27 cellular contexts compared by ENCODE assay signal in the genomic region with DNA sequence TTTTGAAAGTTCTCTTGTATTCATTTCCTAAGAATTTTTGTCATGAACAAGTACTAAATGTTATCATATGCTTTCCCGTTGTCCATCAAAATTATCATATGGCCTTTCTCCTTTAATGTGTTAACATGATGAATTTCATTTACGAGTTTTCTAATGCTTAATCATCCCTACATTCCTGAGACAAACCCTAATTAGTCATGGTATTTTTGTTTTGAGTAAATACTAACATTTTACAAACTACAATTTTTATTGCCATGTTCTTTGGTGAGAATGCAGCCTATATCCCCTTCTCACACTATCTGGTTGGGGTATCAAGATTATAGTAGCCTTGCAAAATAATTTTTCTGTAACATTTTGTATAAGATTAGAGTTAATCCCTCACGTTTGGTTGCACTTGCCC. TPM values are rescaled to one million over a fixed set of nuclear protein-coding genes. Genes with fewer than 3 reads are reported as not detected.
A peak's percentile ranks its signal among the peaks of the same experiment; 100 is the strongest.
DNase-seq lines count a peak whose midpoint lies in the region; ATAC-seq and TF ChIP-seq lines count a peak whose summit lies in the region.
"Had no signal": no experiment of that assay in that cellular context is flagged by ENCODE, and none has a peak within 500 bp of the region (broad histone marks: within the 10 kb centered on the region; RNA-seq: fewer than 3 reads in every experiment).

No MANE protein-coding gene starts in this region.

- H4K8ac ChIP-seq in H9 (replicated peaks; ENCODE audit: insufficient read length, low read depth, low read length), result no peak overlapping the region

- no CpG with 5 or more reads among the region's 3 CpGs for WGBS in H9 (ENCODE audit: extremely low coverage, insufficient read length, low lambda C conversion rate)
- WGBS in hepatocyte (ENCODE audit: low lambda C conversion rate, missing lambda C conversion rate), result 81% methylated on average over 3 of the region's 3 CpGs

- no peak for ATAC-seq in naive thymus-derived CD8-positive, alpha-beta T cell
- ATAC-seq: body of pancreas; gastrocnemius medialis; left lobe of liver; stimulated activated memory B cell treated with anti-CD40 and anti-IgM and Interleukin-4, amounts not matched to agents 10 μg/mL and 1 μg/mL and 100 μg/mL, for 72 hours had no signal

- H3K27me3 Mint-ChIP-seq in activated T-cell treated with anti-CD3 and anti-CD28 coated beads, Interleukin-2, amount 50 U/mL, for 24 hours, result no peaks in the 10 kb centered on the region
- no peaks in the 10 kb centered on the region for H3K27me3 Mint-ChIP-seq in H9 (ENCODE audit: low read depth)
- H3K27me3 Mint-ChIP-seq in activated T-helper 2 cell treated with anti-CD3 and anti-CD28 coated beads, Interferon-gamma antibody, Interleukin-2, Interleukin-4, amounts not matched to agents 10 μg/mL and 5 μg/mL and 100 μg/mL, durations not matched to agents 14 hours and 24 hours and 36 hours (ENCODE audit: low read depth), result no peaks in the 10 kb centered on the region
- no peaks in the 10 kb centered on the region for H3K27me3 Mint-ChIP-seq in naive thymus-derived CD8-positive, alpha-beta T cell
- H3K27me3 Mint-ChIP-seq: activated naive CD8-positive, alpha-beta T cell treated with anti-CD3 and anti-CD28 coated beads, Interleukin-2, amount 10 ng/mL, durations not matched to agents 7 days and 5 days; stimulated activated memory B cell treated with anti-CD40 and anti-IgM and Interleukin-4, amounts not matched to agents 10 μg/mL and 1 μg/mL and 100 μg/mL, for 72 hours had no signal

- no peak overlapping the region for H3T11ph ChIP-seq in H9 (ENCODE audit: low read length)

- no peak overlapping the region for H3K4ac ChIP-seq in H9 (ENCODE audit: low read depth, low read length)

- H3K36me3 ChIP-seq in hepatocyte (replicated peaks; ENCODE audit: insufficient read depth, low read depth) (no peaks in the 10 kb centered on the region), uterus (no peaks in the 10 kb centered on the region)
- H3K36me3 ChIP-seq: esophagus muscularis mucosa, gastrocnemius medialis had no signal

- H3K4me3 ChIP-seq in hepatocyte (no peak overlapping the region), uterus (no peak overlapping the region)
- H3K4me3 ChIP-seq: body of pancreas, esophagus muscularis mucosa, gastrocnemius medialis, testis had no signal

- peaks cover 77% of the 10 kb centered on the region for H3K36me3 Mint-ChIP-seq in activated T-cell treated with anti-CD3 and anti-CD28 coated beads, Interleukin-2, amount 50 U/mL, for 24 hours (ENCODE audit: low read depth)
- H3K36me3 Mint-ChIP-seq in H9 (ENCODE audit: insufficient read depth in 1 of 3, low read depth in 3 of 3), result peaks cover 2 to 4% (median 3%) of the 10 kb centered on the region in 3 experiments; a peak in 6 of 7 replicates
- H3K36me3 Mint-ChIP-seq in activated T-helper 2 cell treated with anti-CD3 and anti-CD28 coated beads, Interferon-gamma antibody, Interleukin-2, Interleukin-4, amounts not matched to agents 10 μg/mL and 5 μg/mL and 100 μg/mL, durations not matched to agents 14 hours and 24 hours and 36 hours (ENCODE audit: low read depth), result peaks cover 74% of the 10 kb centered on the region
- H3K36me3 Mint-ChIP-seq in naive thymus-derived CD8-positive, alpha-beta T cell, result peaks cover 0 to 15% (median 10%) of the 10 kb centered on the region in 3 donors

- H2AFZ ChIP-seq in H9 (ENCODE audit: low read length) (no peak overlapping the region), hepatocyte (no peak overlapping the region)

- H4K20me1 ChIP-seq in H9 (ENCODE audit: control insufficient read depth, insufficient read depth, insufficient read length) (no peaks in the 10 kb centered on the region), hepatocyte (ENCODE audit: insufficient read depth, poor library complexity, severe bottlenecking) (peaks cover 96% of the 10 kb centered on the region)

- no peak for TF ChIP-seq CTCF in H9 (conservative IDR thresholded peaks at IDR 0.05)
- no peak for TF ChIP-seq CTCF in hepatocyte (IDR thresholded peaks at IDR 0.05; ENCODE audit: poor library complexity)
- no peak for TF ChIP-seq CTCF in uterus (IDR thresholded peaks at IDR 0.05)

- no peak overlapping the region for H4K5ac ChIP-seq in H9 (ENCODE audit: insufficient read length, low read depth, low read length)

- no peak overlapping the region for H2BK120ac ChIP-seq in H9 (ENCODE audit: low read depth, low read length, poor library complexity, severe bottlenecking)

- H3K23ac ChIP-seq in H9 (ENCODE audit: insufficient read length, low read depth, low read length), result no peak overlapping the region

- POLR2A ChIA-PET in naive thymus-derived CD8-positive, alpha-beta T cell (lab: Charles Lee), result no interaction called here

- H3K4me3 Mint-ChIP-seq in activated T-cell treated with anti-CD3 and anti-CD28 coated beads, Interleukin-2, amount 50 U/mL, for 24 hours, result no peak overlapping the region
- no peak overlapping the region for H3K4me3 Mint-ChIP-seq in H9
- H3K4me3 Mint-ChIP-seq in activated T-helper 2 cell treated with anti-CD3 and anti-CD28 coated beads, Interferon-gamma antibody, Interleukin-2, Interleukin-4, amounts not matched to agents 10 μg/mL and 5 μg/mL and 100 μg/mL, durations not matched to agents 14 hours and 24 hours and 36 hours (ENCODE audit: low read depth), result no peak overlapping the region
- H3K4me3 Mint-ChIP-seq in naive thymus-derived CD8-positive, alpha-beta T cell, result no peak overlapping the region
- H3K4me3 Mint-ChIP-seq: activated naive CD8-positive, alpha-beta T cell treated with anti-CD3 and anti-CD28 coated beads, Interleukin-2, amount 10 ng/mL, durations not matched to agents 7 days and 5 days; stimulated activated memory B cell treated with anti-CD40 and anti-IgM and Interleukin-4, amounts not matched to agents 10 μg/mL and 1 μg/mL and 100 μg/mL, for 72 hours had no signal

- no peaks in the 10 kb centered on the region for H3K27me3 ChIP-seq in H9 (ENCODE audit: insufficient read depth, low read length)
- no peaks in the 10 kb centered on the region for H3K27me3 ChIP-seq in hepatocyte
- H3K27me3 ChIP-seq in uterus, result no peaks in the 10 kb centered on the region
- H3K27me3 ChIP-seq: body of pancreas, esophagus muscularis mucosa, gastrocnemius medialis, testis had no signal

- no peaks in the 10 kb centered on the region for H3K9me3 Mint-ChIP-seq in activated T-cell treated with anti-CD3 and anti-CD28 coated beads, Interleukin-2, amount 50 U/mL, for 24 hours
- H3K9me3 Mint-ChIP-seq in H9, result no peaks in the 10 kb centered on the region
- H3K9me3 Mint-ChIP-seq in activated T-helper 2 cell treated with anti-CD3 and anti-CD28 coated beads, Interferon-gamma antibody, Interleukin-2, Interleukin-4, amounts not matched to agents 10 μg/mL and 5 μg/mL and 100 μg/mL, durations not matched to agents 14 hours and 24 hours and 36 hours, result no peaks in the 10 kb centered on the region
- no peaks in the 10 kb centered on the region for H3K9me3 Mint-ChIP-seq in naive thymus-derived CD8-positive, alpha-beta T cell
- H3K9me3 Mint-ChIP-seq: activated naive CD8-positive, alpha-beta T cell treated with anti-CD3 and anti-CD28 coated beads, Interleukin-2, amount 10 ng/mL, durations not matched to agents 7 days and 5 days; stimulated activated memory B cell treated with anti-CD40 and anti-IgM and Interleukin-4, amounts not matched to agents 10 μg/mL and 1 μg/mL and 100 μg/mL, for 72 hours had no signal

- peak overlapping the region; percentile 72 for H3K27ac Mint-ChIP-seq in activated T-cell treated with anti-CD3 and anti-CD28 coated beads, Interleukin-2, amount 50 U/mL, for 24 hours
- H3K27ac Mint-ChIP-seq in H9, result peak overlapping the region in 2 of 3 experiments; percentile 20 to 52; a peak in 2 of 7 replicates
- H3K27ac Mint-ChIP-seq in activated T-helper 2 cell treated with anti-CD3 and anti-CD28 coated beads, Interferon-gamma antibody, Interleukin-2, Interleukin-4, amounts not matched to agents 10 μg/mL and 5 μg/mL and 100 μg/mL, durations not matched to agents 14 hours and 24 hours and 36 hours, result peak overlapping the region; percentile 85
- H3K27ac Mint-ChIP-seq in naive thymus-derived CD8-positive, alpha-beta T cell, result peak overlapping the region in 7 of 10 donors; percentile 15 to 83 (median 58)
- H3K27ac Mint-ChIP-seq: activated naive CD8-positive, alpha-beta T cell treated with anti-CD3 and anti-CD28 coated beads, Interleukin-2, amount 10 ng/mL, durations not matched to agents 7 days and 5 days; stimulated activated memory B cell treated with anti-CD40 and anti-IgM and Interleukin-4, amounts not matched to agents 10 μg/mL and 1 μg/mL and 100 μg/mL, for 72 hours had no signal

- no peak overlapping the region for H2AK5ac ChIP-seq in H9 (ENCODE audit: insufficient read length, low read length)

- H3K79me1 ChIP-seq in H9 (ENCODE audit: insufficient read depth, low read depth, low read length, poor library complexity, severe bottlenecking), result no peaks in the 10 kb centered on the region

- H2BK5ac ChIP-seq in H9 (ENCODE audit: insufficient read length, low read length), result no peak overlapping the region

- intact Hi-C loops in activated T-helper 2 cell treated with anti-CD3 and anti-CD28 coated beads, Interferon-gamma antibody, Interleukin-2, Interleukin-4, amounts not matched to agents 10 μg/mL and 5 μg/mL and 100 μg/mL, durations not matched to agents 14 hours and 24 hours and 36 hours (cut with micrococcal nuclease), result no loop called here
- intact Hi-C loops in uterus (cut with DNase I; ENCODE audit: low total_unique reads), result no loop called here

- no peak for DNase-seq in activated T-cell treated with anti-CD3 and anti-CD28 coated beads, Interleukin-2, amount 50 U/mL, for 24 hours
- DNase-seq in activated T-cell treated with anti-CD3 and anti-CD28 coated beads, Interleukin-2, amount 50 U/mL, for 48 hours, result no peak
- DNase-seq in H9 (no peak), hepatocyte (ENCODE audit: low spot score) (no peak), uterus (no peak), D341Med (ENCODE audit: low spot score) (no peak)
- no peak for DNase-seq in activated T-helper 2 cell treated with anti-CD3 and anti-CD28 coated beads, Interferon-gamma antibody, Interleukin-2, Interleukin-4, amounts not matched to agents 10 μg/mL and 5 μg/mL and 100 μg/mL, durations not matched to agents 14 hours and 24 hours and 36 hours (ENCODE audit: low spot score)
- DNase-seq in naive thymus-derived CD8-positive, alpha-beta T cell, result no peak
- DNase-seq: ACHN; activated CD4-positive, alpha-beta T cell treated with anti-CD3 and anti-CD28 coated beads, Interleukin-2, amount 50 U/mL, for 4 hours; activated naive CD8-positive, alpha-beta T cell treated with anti-CD3 and anti-CD28 coated beads, Interleukin-2, amount 10 ng/mL, durations not matched to agents 7 days and 5 days; activated T-cell treated with anti-CD3 and anti-CD28 coated beads, Interleukin-2, amount 50 U/mL, for 1 hour; body of pancreas; effector memory CD4-positive, alpha-beta T cell; gastrocnemius medialis; hippocampal formation; NCI-H2029 treated with DMSO at 0.1 percent for 48 hours; NCI-H226; retina; RPMI8226; SK-N-SH; stimulated activated CD4-positive, alpha-beta T cell treated with anti-CD3 and anti-CD28 coated beads, Interleukin-2, amount 100 ng/mL, for 48 hours; testis had no signal

- H2BK20ac ChIP-seq in H9 (ENCODE audit: low read depth, low read length, poor library complexity, severe bottlenecking), result no peak overlapping the region

- H3K14ac ChIP-seq in H9 (ENCODE audit: insufficient read depth, low read length), result no peak overlapping the region

- H3K79me2 ChIP-seq in H9 (ENCODE audit: insufficient read depth, low read length), result peaks cover 52% of the 10 kb centered on the region; the same call in 1 of the 2 replicates
- peaks cover 100% of the 10 kb centered on the region for H3K79me2 ChIP-seq in hepatocyte

- peaks cover 8% of the 10 kb centered on the region for H3K4me1 ChIP-seq in H9 (ENCODE audit: insufficient read depth, low read length)
- peaks cover 27% of the 10 kb centered on the region for H3K4me1 ChIP-seq in hepatocyte (ENCODE audit: insufficient read depth)
- no peaks in the 10 kb centered on the region for H3K4me1 ChIP-seq in uterus

- no peaks in the 10 kb centered on the region for H3K9me2 ChIP-seq in hepatocyte (replicated peaks; ENCODE audit: insufficient read depth)
- H3K9me2 ChIP-seq: SK-N-SH had no signal

- H3K56ac ChIP-seq in H9 (ENCODE audit: insufficient read length, low read depth, low read length), result no peak overlapping the region

- no peak overlapping the region for H3K18ac ChIP-seq in H9 (ENCODE audit: insufficient read length, low read depth, low read length)

- H4K91ac ChIP-seq in H9 (ENCODE audit: insufficient read length, low read depth, low read length), result no peak overlapping the region

- no peak for TF ChIP-seq POLR2A in uterus (IDR thresholded peaks at IDR 0.05)

- H3K27ac ChIP-seq in H9 (ENCODE audit: insufficient read length, low read depth, low read length) (no peak overlapping the region), hepatocyte (no peak overlapping the region), uterus (no peak overlapping the region)
- H3K27ac ChIP-seq: body of pancreas, esophagus muscularis mucosa, gastrocnemius medialis, testis, VCaP had no signal

- H3K4me1 Mint-ChIP-seq in activated T-cell treated with anti-CD3 and anti-CD28 coated beads, Interleukin-2, amount 50 U/mL, for 24 hours (ENCODE audit: low read depth), result peaks cover 99% of the 10 kb centered on the region
- H3K4me1 Mint-ChIP-seq in H9, result peaks cover 80 to 86% of the 10 kb centered on the region in 2 experiments
- peaks cover 86% of the 10 kb centered on the region for H3K4me1 Mint-ChIP-seq in activated T-helper 2 cell treated with anti-CD3 and anti-CD28 coated beads, Interferon-gamma antibody, Interleukin-2, Interleukin-4, amounts not matched to agents 10 μg/mL and 5 μg/mL and 100 μg/mL, durations not matched to agents 14 hours and 24 hours and 36 hours (ENCODE audit: low read depth)
- H3K4me1 Mint-ChIP-seq in naive thymus-derived CD8-positive, alpha-beta T cell, result peaks cover 31 to 91% (median 82%) of the 10 kb centered on the region in 4 donors

- no peak overlapping the region for H2BK12ac ChIP-seq in H9 (ENCODE audit: insufficient read length, low read depth, low read length)

- H3K23me2 ChIP-seq in H9 (ENCODE audit: insufficient read length, low read depth, low read length, poor library complexity, severe bottlenecking), result peaks cover 4% of the 10 kb centered on the region

- H2BK15ac ChIP-seq in H9 (ENCODE audit: low read depth, low read length), result no peak overlapping the region

- H3K9me3 ChIP-seq in H9 (ENCODE audit: control insufficient read depth, low read depth, low read length) (no peaks in the 10 kb centered on the region), hepatocyte (ENCODE audit: low read depth) (no peaks in the 10 kb centered on the region), uterus (no peaks in the 10 kb centered on the region)
- H3K9me3 ChIP-seq: body of pancreas, esophagus muscularis mucosa, gastrocnemius medialis, SK-N-SH, testis had no signal

- no peak overlapping the region for H3K9ac ChIP-seq in H9 (ENCODE audit: extremely low read depth, insufficient read length, low read length)
- H3K9ac ChIP-seq: SK-N-SH had no signal

- H3K4me2 ChIP-seq in H9 (ENCODE audit: insufficient read depth, insufficient read length, low read length), result no peak overlapping the region
- H3K4me2 ChIP-seq in hepatocyte, result no peak overlapping the region
- H3K4me2 ChIP-seq: SK-N-SH had no signal

RNA-seq across cellular contexts. Expression of a gene that starts 14.5 kb away (rescaled TPM):
- total RNA-seq in H9 (2021) (114 and 121 TPM in 2 replicates), hepatocyte (93.3 and 108 TPM in 2 replicates), uterus (100 to 1,000 TPM; 107 to 237 (median 142) TPM)
- total RNA-seq in activated T-helper 2 cell treated with anti-CD3 and anti-CD28 coated beads, Interferon-gamma antibody, Interleukin-2, Interleukin-4, amounts not matched to agents 10 μg/mL and 5 μg/mL and 100 μg/mL, durations not matched to agents 14 hours and 24 hours and 36 hours, result 353 and 358 TPM in 2 replicates
- total RNA-seq in naive thymus-derived CD8-positive, alpha-beta T cell, result 100 to 1,000 TPM; 137 to 151 TPM
- 100 to 1,000 TPM in 1 of 3 donors, 10 to 100 TPM in 2; 78.2 to 116 (median 89.6) TPM for polyA plus RNA-seq in naive thymus-derived CD8-positive, alpha-beta T cell
- 46.0 and 58.5 TPM in 2 replicates for polyA plus RNA-seq in hepatocyte
